Comparison of ENCODE assay signal across 13 cellular contexts in genomic region chr5:134509308-134510040, GRCh38. TPM values are rescaled to one million over a fixed set of nuclear protein-coding genes. Genes with fewer than 3 reads are reported as not detected.
A peak's percentile ranks its signal among the peaks of the same experiment; 100 is the strongest.
DNase-seq lines count a peak whose midpoint lies in the region; ATAC-seq and TF ChIP-seq lines count a peak whose summit lies in the region.
"Had no signal": no experiment of that assay in that cellular context is flagged by ENCODE, and none has a peak within 500 bp of the region (broad histone marks: within the 10 kb centered on the region; RNA-seq: fewer than 3 reads in every experiment).

No MANE protein-coding gene starts in this region.

- no peak for ATAC-seq in activated CD8-positive, alpha-beta T cell treated with anti-CD3 and anti-CD28 coated beads for 36 hours
- ATAC-seq in activated CD8-positive, alpha-beta T cell treated with anti-CD3 and anti-CD28 coated beads, Interleukin-2, amount 10 ng/mL, durations not matched to agents 7 days and 5 days: no peak
- ATAC-seq in RWPE2 (ENCODE audit: low read depth) (no peak), HG03139 (IDR thresholded peaks at IDR 0.05; ENCODE audit: unreplicated experiment) (no peak)

- peaks cover 41% of the 10 kb centered on the region for H3K4me1 Mint-ChIP-seq in activated CD8-positive, alpha-beta T cell treated with anti-CD3 and anti-CD28 coated beads for 36 hours (ENCODE audit: low read depth)
- H3K4me1 Mint-ChIP-seq in activated CD8-positive, alpha-beta T cell treated with anti-CD3 and anti-CD28 coated beads, Interleukin-2, amount 10 ng/mL, durations not matched to agents 7 days and 5 days (ENCODE audit: low read depth): peaks cover 36% of the 10 kb centered on the region

- no peak for TF ChIP-seq POLR2A in spleen (IDR thresholded peaks at IDR 0.05)

- H3K27me3 ChIP-seq in RWPE2 (ENCODE audit: insufficient read depth, poor library complexity, severe bottlenecking): no peaks in the 10 kb centered on the region
- no peaks in the 10 kb centered on the region for H3K27me3 ChIP-seq in spleen (replicated peaks in 1 of 7)

- H3K9me3 Mint-ChIP-seq in activated CD8-positive, alpha-beta T cell treated with anti-CD3 and anti-CD28 coated beads for 36 hours: no peaks in the 10 kb centered on the region
- no peaks in the 10 kb centered on the region for H3K9me3 Mint-ChIP-seq in activated CD8-positive, alpha-beta T cell treated with anti-CD3 and anti-CD28 coated beads, Interleukin-2, amount 10 ng/mL, durations not matched to agents 7 days and 5 days (ENCODE audit: insufficient read depth)

- no peak for TF ChIP-seq CTCF in activated CD8-positive, alpha-beta T cell treated with anti-CD3 and anti-CD28 coated beads for 36 hours (IDR thresholded peaks at IDR 0.05)
- TF ChIP-seq CTCF in RWPE2 (IDR thresholded peaks at IDR 0.05; ENCODE audit: poor library complexity, severe bottlenecking): no peak
- TF ChIP-seq CTCF in fibroblast of mammary gland (conservative IDR thresholded peaks at IDR 0.05; ENCODE audit: control insufficient read depth, insufficient read depth, low read depth, low read length): no peak
- no peak for TF ChIP-seq CTCF in spleen (IDR thresholded peaks at IDR 0.05 in 8 of 11, conservative IDR thresholded peaks at IDR 0.05 in 3 of 11)

- POLR2A ChIA-PET in activated CD8-positive, alpha-beta T cell treated with anti-CD3 and anti-CD28 coated beads for 36 hours (lab: Charles Lee): interaction anchor here (0.9 to 4.5 kb wide), 4 partner anchors 14 to 98 kb away, joined by 3 to 25 read pairs (median 4); partner anchors contain the start of gene JADE2
- POLR2A ChIA-PET in activated CD8-positive, alpha-beta T cell treated with anti-CD3 and anti-CD28 coated beads, Interleukin-2, amount 10 ng/mL, durations not matched to agents 7 days and 5 days (lab: Charles Lee): interaction anchor here (2.6 kb wide), 1 partner anchor 16 kb away, joined by 11 read pairs; the partner anchor contains the start of gene JADE2

- H3K36me3 Mint-ChIP-seq in activated CD8-positive, alpha-beta T cell treated with anti-CD3 and anti-CD28 coated beads for 36 hours (ENCODE audit: low read depth): no peaks in the 10 kb centered on the region
- H3K36me3 Mint-ChIP-seq in activated CD8-positive, alpha-beta T cell treated with anti-CD3 and anti-CD28 coated beads, Interleukin-2, amount 10 ng/mL, durations not matched to agents 7 days and 5 days (ENCODE audit: low read depth): no peaks in the 10 kb centered on the region

- CTCF ChIA-PET in activated CD8-positive, alpha-beta T cell treated with anti-CD3 and anti-CD28 coated beads for 36 hours (lab: Charles Lee): interaction anchor here (0.8 to 2.0 kb wide), 2 partner anchors 15 to 98 kb away, joined by 3 to 4 read pairs; partner anchors contain the start of gene CDKN2AIPNL
- CTCF ChIA-PET in activated CD8-positive, alpha-beta T cell treated with anti-CD3 and anti-CD28 coated beads, Interleukin-2, amount 10 ng/mL, durations not matched to agents 7 days and 5 days (lab: Charles Lee): no interaction called here

- H3K27ac ChIP-seq in RWPE2 (ENCODE audit: poor library complexity, severe bottlenecking) (peak overlapping the region; percentile 98), spleen (no peak overlapping the region)

- WGBS in spleen, 5 donors: 87 to 95% (median 90%) methylated on average over 13 of the region's 13 CpGs

- H3K4me1 ChIP-seq in RWPE2 (ENCODE audit: insufficient read depth, poor library complexity, severe bottlenecking) (peaks cover 56% of the 10 kb centered on the region), spleen (peaks cover 0 to 28% (median 9%) of the 10 kb centered on the region in 6 donors)

- H3K4me3 Mint-ChIP-seq in activated CD8-positive, alpha-beta T cell treated with anti-CD3 and anti-CD28 coated beads for 36 hours: no peak overlapping the region
- no peak overlapping the region for H3K4me3 Mint-ChIP-seq in activated CD8-positive, alpha-beta T cell treated with anti-CD3 and anti-CD28 coated beads, Interleukin-2, amount 10 ng/mL, durations not matched to agents 7 days and 5 days

- H3K27me3 Mint-ChIP-seq in activated CD8-positive, alpha-beta T cell treated with anti-CD3 and anti-CD28 coated beads for 36 hours: no peaks in the 10 kb centered on the region
- no peaks in the 10 kb centered on the region for H3K27me3 Mint-ChIP-seq in activated CD8-positive, alpha-beta T cell treated with anti-CD3 and anti-CD28 coated beads, Interleukin-2, amount 10 ng/mL, durations not matched to agents 7 days and 5 days (ENCODE audit: low read depth)

- no peak overlapping the region for H3K4me3 ChIP-seq in RWPE2 (ENCODE audit: severe bottlenecking)
- no peak overlapping the region for H3K4me3 ChIP-seq in fibroblast of mammary gland (ENCODE audit: control insufficient read depth, low read depth, low read length)
- H3K4me3 ChIP-seq in spleen: no peak overlapping the region
- H3K4me3 ChIP-seq: lung, skin epidermis had no signal

- intact Hi-C loops in activated CD8-positive, alpha-beta T cell treated with anti-CD3 and anti-CD28 coated beads for 36 hours (cut with micrococcal nuclease): no loop called here
- intact Hi-C loops in spleen (cut with DNase I; ENCODE audit: low total_unique reads): no loop called here

- H3K9me3 ChIP-seq in RWPE2 (ENCODE audit: severe bottlenecking) (no peaks in the 10 kb centered on the region), spleen (no peaks in the 10 kb centered on the region)

- H3K27ac Mint-ChIP-seq in activated CD8-positive, alpha-beta T cell treated with anti-CD3 and anti-CD28 coated beads for 36 hours: peak overlapping the region; percentile 62
- H3K27ac Mint-ChIP-seq in activated CD8-positive, alpha-beta T cell treated with anti-CD3 and anti-CD28 coated beads, Interleukin-2, amount 10 ng/mL, durations not matched to agents 7 days and 5 days: no peak overlapping the region

- H3K36me3 ChIP-seq in RWPE2 (ENCODE audit: low read depth) (no peaks in the 10 kb centered on the region), spleen (no peaks in the 10 kb centered on the region)

- DNase-seq in activated CD8-positive, alpha-beta T cell treated with anti-CD3 and anti-CD28 coated beads for 36 hours: no peak
- DNase-seq in activated CD8-positive, alpha-beta T cell treated with anti-CD3 and anti-CD28 coated beads, Interleukin-2, amount 10 ng/mL, durations not matched to agents 7 days and 5 days: no peak
- peak; percentile 55 for DNase-seq in RWPE2 (ENCODE audit: low spot score)
- DNase-seq in fibroblast of mammary gland (ENCODE audit: low read depth): peak; percentile 35
- peak; percentile 58 for DNase-seq in spleen
- DNase-seq in epidermal melanocyte (ENCODE audit: insufficient read length, low spot score): no peak
- DNase-seq in activated T-cell treated with anti-CD3 and anti-CD28 coated beads, Interleukin-2, amount 50 U/mL, for 48 hours: no peak
- DNase-seq: activated CD4-positive, alpha-beta T cell treated with anti-CD3 and anti-CD28 coated beads, Interleukin-2, amount 50 U/mL, for 4 hours; NCI-H1105 treated with DMSO at 0.1 percent for 48 hours; SHP77 treated with DMSO at 0.1 percent for 48 hours had no signal

RNA-seq across cellular contexts. Expression of gene JADE2, which starts 16.0 kb away (rescaled TPM):
- total RNA-seq in activated CD8-positive, alpha-beta T cell treated with anti-CD3 and anti-CD28 coated beads for 36 hours: 10 to 100 TPM; 58.7 to 61.2 TPM
- 10 to 100 TPM; 79.9 to 86.0 TPM for total RNA-seq in activated CD8-positive, alpha-beta T cell treated with anti-CD3 and anti-CD28 coated beads, Interleukin-2, amount 10 ng/mL, durations not matched to agents 7 days and 5 days
- 100 to 1,000 TPM in 3 of 7 donors, 10 to 100 TPM in 4; 85.9 to 131 (median 95.9) TPM for total RNA-seq in spleen
- polyA plus RNA-seq in spleen: 10 to 100 TPM; 12.3 to 30.8 (median 14.8) TPM

Comparison
In these comparisons a context has a peak if more than half of its experiments do, and no peak if none do; other contexts are left out.
1. DNase-seq: peak in RWPE2 (single experiment), fibroblast of mammary gland (single experiment) and spleen (single experiment); none in activated CD8-positive, alpha-beta T cell treated with anti-CD3 and anti-CD28 coated beads for 36 hours (single experiment), activated CD8-positive, alpha-beta T cell treated with anti-CD3 and anti-CD28 coated beads, Interleukin-2, amount 10 ng/mL, durations not matched to agents 7 days and 5 days (single experiment), epidermal melanocyte (single experiment) and activated T-cell treated with anti-CD3 and anti-CD28 coated beads, Interleukin-2, amount 50 U/mL, for 48 hours (0 of 2).